Comparison of ENCODE assay signal across 9 cellular contexts in the genomic region with DNA sequence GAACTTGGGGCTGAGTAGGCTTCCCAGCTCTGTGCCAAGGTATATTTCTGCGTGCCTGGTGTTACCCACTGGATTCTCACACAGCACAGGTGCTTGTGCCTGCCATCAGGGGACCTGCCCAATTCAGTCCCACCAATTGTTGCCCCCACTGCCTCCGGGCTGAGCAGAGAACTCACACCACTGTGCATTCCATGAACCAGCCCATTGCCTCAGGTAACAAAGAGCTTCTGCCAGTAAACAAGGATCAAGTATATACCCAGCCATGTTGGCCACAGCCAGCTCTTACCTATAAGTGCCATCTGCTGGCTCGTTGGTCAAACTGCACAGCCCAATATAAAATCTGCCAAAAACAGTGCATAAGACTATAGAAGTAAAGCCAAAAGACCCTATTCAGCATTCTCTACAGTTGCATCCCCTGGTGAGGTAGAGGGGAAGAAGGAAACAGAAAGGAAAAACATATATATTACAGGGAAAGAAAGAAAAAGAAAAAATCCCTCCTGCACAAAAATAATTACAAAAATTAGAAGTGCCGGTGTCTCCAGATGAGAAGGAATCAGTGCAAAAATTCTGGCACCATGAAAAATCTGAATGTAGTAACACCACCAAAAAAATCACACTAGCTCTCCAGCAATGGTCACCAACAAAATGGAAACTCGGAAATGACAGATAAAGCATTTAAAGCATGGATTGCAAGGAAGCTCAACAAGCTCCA.
A peak's percentile ranks its signal among the peaks of the same experiment; 100 is the strongest.
DNase-seq lines count a peak whose midpoint lies in the region; ATAC-seq and TF ChIP-seq lines count a peak whose summit lies in the region.
"Had no signal": no experiment of that assay in that cellular context is flagged by ENCODE, and none has a peak within 500 bp of the region (broad histone marks: within the 10 kb centered on the region; RNA-seq: fewer than 3 reads in every experiment).

No MANE protein-coding gene starts in this region.

- ATAC-seq in GM19395 (IDR thresholded peaks at IDR 0.05; ENCODE audit: unreplicated experiment) = peak; percentile 88
- ATAC-seq in HG03442 (IDR thresholded peaks at IDR 0.05; ENCODE audit: unreplicated experiment) = peak; percentile 85
- ATAC-seq in upper lobe of right lung = peak; percentile 79
- ATAC-seq in HG02840 (IDR thresholded peaks at IDR 0.05; ENCODE audit: low FRiP score, unreplicated experiment) = no peak

- no peaks in the 10 kb centered on the region for H3K79me2 ChIP-seq in DOHH2 (ENCODE audit: control insufficient read depth, low read length)
- H3K79me2 ChIP-seq in SK-N-SH (ENCODE audit: insufficient read depth) = no peaks in the 10 kb centered on the region

- WGBS in SK-N-SH (ENCODE audit: low lambda C conversion rate) = 41% methylated on average over 4 of the region's 5 CpGs

- H3K4me3 ChIP-seq in DOHH2 (ENCODE audit: low read length) = no peak overlapping the region
- no peak overlapping the region; a peak in 1 of 4 replicates for H3K4me3 ChIP-seq in SK-N-SH (ENCODE audit: low read depth in 2 of 2, low read length in 1 of 2)
- H3K4me3 ChIP-seq in cardiac muscle cell = no peak overlapping the region
- no peak overlapping the region for H3K4me3 ChIP-seq in upper lobe of right lung
- H3K4me3 ChIP-seq: SK-N-MC had no signal

- H3K36me3 ChIP-seq in DOHH2 (ENCODE audit: control insufficient read depth, low read length) (no peaks in the 10 kb centered on the region), SK-N-SH (replicated peaks in 1 of 2; ENCODE audit: control insufficient read depth in 1 of 2, insufficient read depth in 2 of 2, low read length in 1 of 2) (peaks cover 0 to 2% of the 10 kb centered on the region in 2 experiments), cardiac muscle cell (no peaks in the 10 kb centered on the region), upper lobe of right lung (no peaks in the 10 kb centered on the region)

- H3K9ac ChIP-seq in SK-N-SH = no peak overlapping the region

- intact Hi-C loops in upper lobe of right lung (cut with DNase I) = no loop called here

- H3K4me2 ChIP-seq in DOHH2 (ENCODE audit: low read length) (no peak overlapping the region), SK-N-SH (no peak overlapping the region)

- no peak overlapping the region for H2AFZ ChIP-seq in SK-N-SH (ENCODE audit: low read depth)

- H3K27ac ChIP-seq in DOHH2 (ENCODE audit: low read depth, low read length) (no peak overlapping the region), SK-N-SH (ENCODE audit: low read depth in 2 of 2, low read length in 1 of 2) (no peak overlapping the region), cardiac muscle cell (no peak overlapping the region), upper lobe of right lung (no peak overlapping the region)
- H3K27ac ChIP-seq: SK-N-MC had no signal

- CTCF ChIA-PET in SK-N-SH (lab: Yijun Ruan, JAX) = interaction anchor here (1.0 to 2.6 kb wide), 9 partner anchors 11 to 1264 kb away, joined by 3 to 6 read pairs (median 4); no protein-coding TSS in a partner anchor

- H3K4me1 ChIP-seq in DOHH2 (ENCODE audit: control insufficient read depth, low read length) (no peaks in the 10 kb centered on the region), SK-N-SH (ENCODE audit: control insufficient read depth in 1 of 2, insufficient read depth in 2 of 2, low read depth in 1 of 2, low read length in 1 of 2) (peaks cover 0 to 6% of the 10 kb centered on the region in 2 experiments; a peak in 1 of 4 replicates), cardiac muscle cell (ENCODE audit: low read depth) (no peaks in the 10 kb centered on the region), upper lobe of right lung (no peaks in the 10 kb centered on the region)

- H3K27me3 ChIP-seq in DOHH2 (ENCODE audit: control insufficient read depth, low read length) = no peaks in the 10 kb centered on the region
- no peaks in the 10 kb centered on the region for H3K27me3 ChIP-seq in SK-N-SH (ENCODE audit: insufficient read depth)
- no peaks in the 10 kb centered on the region for H3K27me3 ChIP-seq in cardiac muscle cell
- H3K27me3 ChIP-seq in upper lobe of right lung = no peaks in the 10 kb centered on the region

- POLR2A ChIA-PET in SK-N-SH (lab: Yijun Ruan, JAX) = no interaction called here

- TF ChIP-seq EP300 in SK-N-SH (IDR thresholded peaks at IDR 0.05; ENCODE audit: borderline replicate concordance in 1 of 2, low read depth in 1 of 2, low read length in 1 of 2) = no peak

- no peaks in the 10 kb centered on the region for H3K9me3 ChIP-seq in DOHH2 (ENCODE audit: control insufficient read depth, insufficient read depth, low read length)
- H3K9me3 ChIP-seq in SK-N-SH = 0 out of 2 replicates have a peak, but pooled peaks cover 6% of the 10 kb centered on the region
- H3K9me3 ChIP-seq in cardiac muscle cell (ENCODE audit: low read depth) = no peaks in the 10 kb centered on the region
- peaks cover 5% of the 10 kb centered on the region for H3K9me3 ChIP-seq in upper lobe of right lung

- peak; percentile 72 for TF ChIP-seq CTCF in DOHH2 (IDR thresholded peaks at IDR 0.05; ENCODE audit: low read depth, low read length, poor library complexity, severe bottlenecking)
- TF ChIP-seq CTCF in SK-N-SH (IDR thresholded peaks at IDR 0.05) = peak; percentile 73
- TF ChIP-seq CTCF in cardiac muscle cell (IDR thresholded peaks at IDR 0.05; ENCODE audit: low read depth, low read length) = peak; percentile 74
- TF ChIP-seq CTCF in upper lobe of right lung (IDR thresholded peaks at IDR 0.05) = peak; percentile 55

- H3K9me2 ChIP-seq in DOHH2 (replicated peaks; ENCODE audit: control insufficient read depth, low read length) (no peaks in the 10 kb centered on the region), SK-N-SH (no peaks in the 10 kb centered on the region)

- peak; percentile 7 for DNase-seq in SK-N-SH
- DNase-seq in cardiac muscle cell (ENCODE audit: low read depth in 1 of 2, low spot score in 1 of 2) = peak; percentile 32 to 67
- DNase-seq in upper lobe of right lung = no peak
- no peak for DNase-seq in GM19238 (ENCODE audit: insufficient read length, low spot score)

- TF ChIP-seq RAD21 in SK-N-SH (IDR thresholded peaks at IDR 0.05; ENCODE audit: low read length) = peak; percentile 70

- no peaks in the 10 kb centered on the region for H4K20me1 ChIP-seq in DOHH2 (ENCODE audit: control insufficient read depth, insufficient read depth, low read depth, low read length)
- no peaks in the 10 kb centered on the region for H4K20me1 ChIP-seq in SK-N-SH (ENCODE audit: insufficient read depth)

- H3F3A ChIP-seq in DOHH2 (ENCODE audit: control insufficient read depth, insufficient read depth) = no peaks in the 10 kb centered on the region
- H3F3A ChIP-seq in SK-N-SH (replicated peaks; ENCODE audit: insufficient read depth) = peaks cover 4% of the 10 kb centered on the region

TF ChIP-seq in SK-N-SH, 30 proteins besides CTCF, POLR2A, EP300 and RAD21:
- TF ChIP-seq RFX5 (IDR thresholded peaks at IDR 0.05; ENCODE audit: low read length) (no peak), NFIC (IDR thresholded peaks at IDR 0.05; ENCODE audit: borderline replicate concordance) (no peak), SMC3 (IDR thresholded peaks at IDR 0.05; ENCODE audit: low read depth, low read length) (peak; percentile 72)
- TF ChIP-seq, protein P1, sequence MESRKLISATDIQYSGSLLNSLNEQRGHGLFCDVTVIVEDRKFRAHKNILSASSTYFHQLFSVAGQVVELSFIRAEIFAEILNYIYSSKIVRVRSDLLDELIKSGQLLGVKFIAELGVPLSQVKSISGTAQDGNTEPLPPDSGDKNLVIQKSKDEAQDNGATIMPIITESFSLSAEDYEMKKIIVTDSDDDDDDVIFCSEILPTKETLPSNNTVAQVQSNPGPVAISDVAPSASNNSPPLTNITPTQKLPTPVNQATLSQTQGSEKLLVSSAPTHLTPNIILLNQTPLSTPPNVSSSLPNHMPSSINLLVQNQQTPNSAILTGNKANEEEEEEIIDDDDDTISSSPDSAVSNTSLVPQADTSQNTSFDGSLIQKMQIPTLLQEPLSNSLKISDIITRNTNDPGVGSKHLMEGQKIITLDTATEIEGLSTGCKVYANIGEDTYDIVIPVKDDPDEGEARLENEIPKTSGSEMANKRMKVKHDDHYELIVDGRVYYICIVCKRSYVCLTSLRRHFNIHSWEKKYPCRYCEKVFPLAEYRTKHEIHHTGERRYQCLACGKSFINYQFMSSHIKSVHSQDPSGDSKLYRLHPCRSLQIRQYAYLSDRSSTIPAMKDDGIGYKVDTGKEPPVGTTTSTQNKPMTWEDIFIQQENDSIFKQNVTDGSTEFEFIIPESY (IDR thresholded peaks at IDR 0.05; ENCODE audit: borderline replicate concordance, low read depth) = no peak

Comparison
In these comparisons a context has a peak if more than half of its experiments do, and no peak if none do; other contexts are left out.
1. DNase-seq: peak in SK-N-SH (single experiment) and cardiac muscle cell (2 of 2); none in upper lobe of right lung (single experiment) and GM19238 (single experiment).
2. Peak in every context shown above with its lines, with median percentiles within 50 percentile points of each other: CTCF ChIP-seq.